ENCODE assay signal across 1 cellular context in genomic region chr2:467892-468630, GRCh38.
TF ChIP-seq lines count a peak whose summit lies in the region.

No MANE protein-coding gene starts in this region.

TF ChIP-seq in WTC11, 78 proteins besides CTCF, POLR2A, EP300 and RAD21 (continued from another document):
- peak; percentile 84 for TF ChIP-seq MAX (CRISPR knock-in tag; IDR thresholded peaks at IDR 0.05)
- TF ChIP-seq MXD4 (CRISPR knock-in tag; IDR thresholded peaks at IDR 0.05; ENCODE audit: borderline replicate concordance) = no peak
- no peak for TF ChIP-seq ESRRA (CRISPR knock-in tag; IDR thresholded peaks at IDR 0.05; ENCODE audit: borderline replicate concordance)
- TF ChIP-seq ZNF138 (CRISPR knock-in tag; conservative IDR thresholded peaks at IDR 0.05) = no peak
- no peak for TF ChIP-seq PRDM15 (CRISPR knock-in tag; IDR thresholded peaks at IDR 0.05)
- TF ChIP-seq ZNF396 (CRISPR knock-in tag; IDR thresholded peaks at IDR 0.05; ENCODE audit: borderline replicate concordance) = no peak
- TF ChIP-seq IRF1 (CRISPR knock-in tag; IDR thresholded peaks at IDR 0.05) = no peak
